In the genomic region with DNA sequence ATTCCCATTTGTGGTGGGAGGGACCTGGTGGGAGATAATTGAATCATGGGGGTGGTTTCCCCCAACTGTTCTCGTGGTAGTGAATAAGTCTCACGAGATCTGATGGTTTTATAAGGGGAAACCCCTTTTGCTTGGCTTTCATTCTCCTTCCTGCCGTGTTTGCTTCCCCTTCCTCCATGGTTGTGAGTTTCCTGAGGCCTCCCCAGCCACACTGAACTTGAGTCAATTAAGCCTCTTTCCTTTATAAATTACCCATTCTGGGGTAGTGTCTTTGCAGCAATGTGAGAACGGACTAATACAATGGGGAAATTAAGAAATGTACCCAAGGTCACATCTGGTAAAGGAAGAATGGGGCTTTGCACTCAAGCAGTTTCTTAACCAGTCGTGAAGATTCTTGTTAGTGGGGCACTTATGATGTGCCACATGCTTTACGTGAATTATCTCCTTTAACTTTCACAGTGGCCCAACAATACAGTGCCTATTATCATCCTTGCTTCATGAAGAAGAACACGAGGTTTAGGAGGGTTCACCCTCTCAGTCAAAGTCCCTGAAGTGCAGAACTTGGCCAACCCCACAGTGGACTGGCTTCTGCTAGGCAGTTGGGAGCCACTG, we compare ENCODE assay signal across 10 cellular contexts.
DNase-seq lines count a peak whose midpoint lies in the region; ATAC-seq and TF ChIP-seq lines count a peak whose summit lies in the region.
"Had no signal": no experiment of that assay in that cellular context is flagged by ENCODE, and none has a peak within 500 bp of the region (broad histone marks: within the 10 kb centered on the region; RNA-seq: fewer than 3 reads in every experiment).

No MANE protein-coding gene starts in this region.

- peaks cover 7% of the 10 kb centered on the region for H3K36me3 Mint-ChIP-seq in activated CD8-positive, alpha-beta memory T cell treated with anti-CD3 and anti-CD28 coated beads, Interleukin-2, amount 10 ng/mL, durations not matched to agents 7 days and 5 days
- H3K36me3 Mint-ChIP-seq in endothelial cell (ENCODE audit: low read depth, unreplicated experiment): no peaks in the 10 kb centered on the region

- H3K9me3 Mint-ChIP-seq in activated CD8-positive, alpha-beta memory T cell treated with anti-CD3 and anti-CD28 coated beads, Interleukin-2, amount 10 ng/mL, durations not matched to agents 7 days and 5 days (ENCODE audit: low read depth): no peaks in the 10 kb centered on the region
- H3K9me3 Mint-ChIP-seq in endothelial cell (ENCODE audit: unreplicated experiment): no peaks in the 10 kb centered on the region

- DNase-seq in activated CD8-positive, alpha-beta memory T cell treated with anti-CD3 and anti-CD28 coated beads, Interleukin-2, amount 10 ng/mL, durations not matched to agents 7 days and 5 days: peak; percentile 53
- no peak for DNase-seq in activated CD8-positive, alpha-beta memory T cell treated with anti-CD3 and anti-CD28 coated beads, Interleukin-2, amount 50 U/mL, for 4 hours
- DNase-seq in endothelial cell (ENCODE audit: low spot score) (no peak), suprapubic skin (ENCODE audit: low spot score in 2 of 2) (no peak), NCI-H2227 treated with DMSO at 0.1 percent for 48 hours (lab: John Stamatoyannopoulos, UW) (no peak), anterior cingulate cortex (lab: John Stamatoyannopoulos, UW) (no peak), SIG-M5 treated with dmso at 0.1 percent for 504 hours (lab: John Stamatoyannopoulos, UW; ENCODE audit: unreplicated experiment) (no peak)
- DNase-seq: NCI-H82 had no signal

- peak overlapping the region; percentile 43 for H3K4me2 ChIP-seq in SU-DHL-6 (ENCODE audit: low read depth, low read length, poor library complexity, severe bottlenecking)

- peaks cover 14% of the 10 kb centered on the region for H3F3A ChIP-seq in SU-DHL-6 (ENCODE audit: insufficient read depth)

- no peak for TF ChIP-seq CTCF in SU-DHL-6 (IDR thresholded peaks at IDR 0.05; ENCODE audit: insufficient read depth, low read length, poor library complexity, severe bottlenecking)
- no peak for TF ChIP-seq CTCF in endothelial cell (IDR thresholded peaks at IDR 0.05; ENCODE audit: unreplicated experiment)
- no peak for TF ChIP-seq CTCF in suprapubic skin (IDR thresholded peaks at IDR 0.05)

- H3K4me3 ChIP-seq in SU-DHL-6 (ENCODE audit: insufficient read depth, low read length, poor library complexity, severe bottlenecking) (no peak overlapping the region), suprapubic skin (no peak overlapping the region)
- H3K4me3 ChIP-seq: body of pancreas had no signal

- peak overlapping the region; percentile 91 for H3K27ac Mint-ChIP-seq in activated CD8-positive, alpha-beta memory T cell treated with anti-CD3 and anti-CD28 coated beads, Interleukin-2, amount 10 ng/mL, durations not matched to agents 7 days and 5 days
- peak overlapping the region; percentile 85 for H3K27ac Mint-ChIP-seq in endothelial cell (ENCODE audit: unreplicated experiment)

- no peaks in the 10 kb centered on the region for H3K9me3 ChIP-seq in SU-DHL-6 (ENCODE audit: insufficient read depth, low read length)
- H3K9me3 ChIP-seq in suprapubic skin: no peaks in the 10 kb centered on the region
- H3K9me3 ChIP-seq: body of pancreas had no signal

- peaks cover 62% of the 10 kb centered on the region for H3K4me1 Mint-ChIP-seq in activated CD8-positive, alpha-beta memory T cell treated with anti-CD3 and anti-CD28 coated beads, Interleukin-2, amount 10 ng/mL, durations not matched to agents 7 days and 5 days
- H3K4me1 Mint-ChIP-seq in endothelial cell (ENCODE audit: unreplicated experiment): peaks cover 26% of the 10 kb centered on the region

- peak overlapping the region; percentile 82 for H2AFZ ChIP-seq in SU-DHL-6 (ENCODE audit: low read depth, low read length, severe bottlenecking)

- H3K4me1 ChIP-seq in suprapubic skin: peaks cover 27% of the 10 kb centered on the region
- H3K4me1 ChIP-seq: body of pancreas had no signal

- H3K9me2 ChIP-seq in SU-DHL-6 (replicated peaks; ENCODE audit: insufficient read depth, low read length): no peaks in the 10 kb centered on the region

- peak overlapping the region; percentile 13 for H3K4me3 Mint-ChIP-seq in activated CD8-positive, alpha-beta memory T cell treated with anti-CD3 and anti-CD28 coated beads, Interleukin-2, amount 10 ng/mL, durations not matched to agents 7 days and 5 days
- H3K4me3 Mint-ChIP-seq in endothelial cell (ENCODE audit: unreplicated experiment): no peak overlapping the region

- ATAC-seq in activated CD8-positive, alpha-beta memory T cell treated with anti-CD3 and anti-CD28 coated beads, Interleukin-2, amount 10 ng/mL, durations not matched to agents 7 days and 5 days: peak; percentile 34
- ATAC-seq: body of pancreas had no signal

- H4K20me1 ChIP-seq in SU-DHL-6 (ENCODE audit: low read depth, low read length): no peaks in the 10 kb centered on the region

- H3K27ac ChIP-seq in SU-DHL-6 (ENCODE audit: low read depth, low read length) (peak overlapping the region; percentile 58), suprapubic skin (peak overlapping the region; percentile 51)

- no peaks in the 10 kb centered on the region for H3K79me2 ChIP-seq in SU-DHL-6 (ENCODE audit: insufficient read depth, low read length)

- H3K9ac ChIP-seq in SU-DHL-6 (ENCODE audit: low read length): peak overlapping the region; percentile 16; the same call in 1 of the 2 replicates

- no peaks in the 10 kb centered on the region for H3K27me3 ChIP-seq in SU-DHL-6 (ENCODE audit: low read length)
- H3K27me3 ChIP-seq in suprapubic skin: no peaks in the 10 kb centered on the region
- H3K27me3 ChIP-seq: body of pancreas had no signal

- 76% methylated on average over 7 of the region's 7 CpGs for WGBS in suprapubic skin

- no peak for TF ChIP-seq EP300 in suprapubic skin (IDR thresholded peaks at IDR 0.05)

- CTCF ChIA-PET in activated CD8-positive, alpha-beta memory T cell treated with anti-CD3 and anti-CD28 coated beads, Interleukin-2, amount 10 ng/mL, durations not matched to agents 7 days and 5 days (lab: Charles Lee): interaction anchor here (1.1 to 2.3 kb wide), 8 partner anchors 12 to 101 kb away, joined by 3 to 15 read pairs (median 5); no protein-coding TSS in a partner anchor

- H3K27me3 Mint-ChIP-seq in activated CD8-positive, alpha-beta memory T cell treated with anti-CD3 and anti-CD28 coated beads, Interleukin-2, amount 10 ng/mL, durations not matched to agents 7 days and 5 days: no peaks in the 10 kb centered on the region
- H3K27me3 Mint-ChIP-seq in endothelial cell (ENCODE audit: unreplicated experiment): no peaks in the 10 kb centered on the region

- no peak for TF ChIP-seq POLR2A in suprapubic skin (IDR thresholded peaks at IDR 0.05)

- H3K36me3 ChIP-seq in SU-DHL-6 (ENCODE audit: low read length) (no peaks in the 10 kb centered on the region), suprapubic skin (no peaks in the 10 kb centered on the region)
